Comparison of ENCODE assay signal across 8 cellular contexts in the genomic region with DNA sequence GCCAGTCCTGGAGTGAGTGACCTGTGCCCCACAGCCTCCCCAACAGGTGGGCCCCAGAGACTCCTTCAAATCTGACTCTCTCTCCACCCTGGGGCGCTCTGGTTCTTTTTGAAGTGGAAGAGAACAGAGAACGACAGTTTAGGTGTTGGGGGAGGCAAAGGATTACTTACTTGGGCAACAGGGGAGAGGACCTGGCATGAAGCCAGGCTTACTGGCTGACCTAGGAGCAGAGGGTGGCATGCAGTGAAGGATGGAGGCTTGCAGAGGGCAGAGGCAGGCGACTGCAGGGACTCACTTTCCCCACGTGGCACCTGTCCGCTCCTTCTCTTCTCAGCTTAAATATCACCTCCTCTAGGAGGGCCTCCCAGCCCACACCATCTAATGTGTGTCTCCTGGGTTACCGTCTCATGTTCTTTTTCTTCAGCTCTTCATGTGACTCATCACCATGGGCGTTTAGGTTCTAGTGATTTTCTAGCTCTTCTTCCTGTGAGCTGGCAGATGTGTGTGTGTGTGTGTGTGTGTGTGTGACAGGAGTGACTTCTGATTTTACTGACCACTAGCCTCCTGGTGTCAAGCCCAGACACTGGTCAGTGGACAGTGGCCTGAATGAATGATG. TPM values are rescaled to one million over a fixed set of nuclear protein-coding genes. Genes with fewer than 3 reads are reported as not detected.
DNase-seq lines count a peak whose midpoint lies in the region; ATAC-seq and TF ChIP-seq lines count a peak whose summit lies in the region.
"Had no signal": no experiment of that assay in that cellular context is flagged by ENCODE, and none has a peak within 500 bp of the region (broad histone marks: within the 10 kb centered on the region; RNA-seq: fewer than 3 reads in every experiment).

No MANE protein-coding gene starts in this region.

- peaks cover 29% of the 10 kb centered on the region for H3K4me1 ChIP-seq in PC-3 (ENCODE audit: insufficient read depth, low read length)

- no peaks in the 10 kb centered on the region for H3K79me2 ChIP-seq in PC-3 (ENCODE audit: low read length)

- POLR2A ChIA-PET in PC-3 (lab: Charles Lee; ENCODE audit: unreplicated experiment): interaction anchor here (0.5 to 1.2 kb wide), 2 partner anchors 16 to 46 kb away, joined by 11 to 13 read pairs; a partner anchor contains a TSS

- H3K9ac ChIP-seq in PC-3 (ENCODE audit: low read length): no peak overlapping the region

- no peaks in the 10 kb centered on the region for H4K20me1 ChIP-seq in PC-3 (ENCODE audit: low read length)

- CTCF ChIA-PET in PC-3 (lab: Charles Lee): interaction anchor here (0.5 to 1.8 kb wide), 7 partner anchors 10 to 452 kb away, joined by 3 to 15 read pairs (median 5); no protein-coding TSS in a partner anchor

- H3K9me2 ChIP-seq in PC-3 (replicated peaks; ENCODE audit: low read length): no peaks in the 10 kb centered on the region

- H3F3A ChIP-seq in PC-3 (ENCODE audit: low read length, unreplicated experiment): no peaks in the 10 kb centered on the region

- 0 out of 2 replicates have a peak overlapping the region, but pooled peaks have one; percentile 16 for H3K4me2 ChIP-seq in PC-3 (ENCODE audit: low read length)

- no peak for TF ChIP-seq CTCF in PC-3 (conservative IDR thresholded peaks at IDR 0.05; ENCODE audit: low read depth, low read length)

- no peak overlapping the region for H3K27ac ChIP-seq in PC-3 (ENCODE audit: low read length)
- H3K27ac ChIP-seq: gastrocnemius medialis, SK-N-MC had no signal

- intact Hi-C loops in PC-3 (cut with micrococcal nuclease): loop anchor here (1.0 kb wide), 1 partner anchor 21 kb away; no protein-coding TSS in a partner anchor

- BruUV-seq in PC-3 (replicated peaks; lab: Mats Ljungman, UMichigan): no TSS peak

- DNase-seq in ELR (ENCODE audit: low read depth) (peak; percentile 95), PC-3 (peak; percentile 81), foreskin melanocyte (peak; percentile 27), NCI-H2227 treated with DMSO at 0.1 percent for 48 hours (lab: John Stamatoyannopoulos, UW) (no peak), NCI-H1417 (lab: John Stamatoyannopoulos, UW) (no peak)
- no peak for DNase-seq in activated CD8-positive, alpha-beta memory T cell treated with anti-CD3 and anti-CD28 coated beads, Interleukin-2, amount 50 U/mL, for 4 hours

- no peak overlapping the region for H2AFZ ChIP-seq in PC-3 (ENCODE audit: low read length)

- peak; percentile 44 for ATAC-seq in PC-3

- no peaks in the 10 kb centered on the region for H3K9me3 ChIP-seq in PC-3 (ENCODE audit: low read length)
- H3K9me3 ChIP-seq: gastrocnemius medialis had no signal

- H3K4me3 ChIP-seq in PC-3 (ENCODE audit: low read length): no peak overlapping the region
- H3K4me3 ChIP-seq: gastrocnemius medialis, SK-N-MC had no signal

- no peaks in the 10 kb centered on the region for H3K27me3 ChIP-seq in PC-3 (ENCODE audit: low read length)
- H3K27me3 ChIP-seq: gastrocnemius medialis had no signal

- no peaks in the 10 kb centered on the region for H3K36me3 ChIP-seq in PC-3 (ENCODE audit: low read depth, low read length)
- H3K36me3 ChIP-seq: gastrocnemius medialis had no signal

RNA-seq across cellular contexts. Expression of a gene that starts 15.5 kb away (rescaled TPM):
- total RNA-seq in PC-3 (2014; rRNA removed): 58.3 and 67.2 TPM in 2 replicates

RNA-seq across cellular contexts. Expression of a gene that starts 15.9 kb away (rescaled TPM):
- total RNA-seq in PC-3 (2014; rRNA removed): 2.5 and 2.8 TPM in 2 replicates

RNA-seq across cellular contexts. Expression of a gene that starts 16.0 kb away (rescaled TPM):
- total RNA-seq in PC-3 (2014; rRNA removed): 46.7 and 63.7 TPM in 2 replicates

RNA-seq across cellular contexts. Expression of a gene that starts 27.7 kb away (rescaled TPM):
- 7.5 and 8.0 TPM in 2 replicates for total RNA-seq in PC-3 (2014; rRNA removed)

RNA-seq across cellular contexts. Expression of a gene that starts 27.8 kb away (rescaled TPM):
- 81.0 and 90.5 TPM in 2 replicates for total RNA-seq in PC-3 (2014; rRNA removed)

Comparison
In these comparisons a context has a peak if more than half of its experiments do, and no peak if none do; other contexts are left out.
1. DNase-seq: peak in ELR (single experiment), PC-3 (single experiment) and foreskin melanocyte (single experiment); none in activated CD8-positive, alpha-beta memory T cell treated with anti-CD3 and anti-CD28 coated beads, Interleukin-2, amount 50 U/mL, for 4 hours (single experiment), NCI-H2227 treated with DMSO at 0.1 percent for 48 hours (single experiment) and NCI-H1417 (0 of 3).